Comparison of ENCODE assay signal across 8 cellular contexts in genomic region chr5:108748354-108749129, GRCh38. TPM values are rescaled to one million over a fixed set of nuclear protein-coding genes. Genes with fewer than 3 reads are reported as not detected.
DNase-seq lines count a peak whose midpoint lies in the region; ATAC-seq and TF ChIP-seq lines count a peak whose summit lies in the region.

No MANE protein-coding gene starts in this region.

- ATAC-seq in GM21619 (IDR thresholded peaks at IDR 0.05; ENCODE audit: unreplicated experiment) = peak; percentile 94

- peak overlapping the region; percentile 81 for H3K4me3 ChIP-seq in Jurkat, Clone E6-1 (ENCODE audit: low read length)
- H3K4me3 ChIP-seq in esophagus squamous epithelium = peak overlapping the region; percentile 65 to 92 (median 77)

- peaks cover 2 to 47% (median 10%) of the 10 kb centered on the region in 3 donors for H3K4me1 ChIP-seq in esophagus squamous epithelium

- no peaks in the 10 kb centered on the region for H3K36me3 ChIP-seq in esophagus squamous epithelium

- 0% methylated on average over 7 of the region's 72 CpGs; no CpG with 5 or more reads in 1 of the 2 donors for WGBS in esophagus squamous epithelium, 2 donors

- H3K27me3 ChIP-seq in esophagus squamous epithelium = no peaks in the 10 kb centered on the region

- peak in 5 of 6 experiments; percentile 4 to 31 (median 6) for TF ChIP-seq CTCF in esophagus squamous epithelium (IDR thresholded peaks at IDR 0.05)

- intact Hi-C loops in esophagus squamous epithelium (cut with DNase I) = no loop called here

- TF ChIP-seq POLR2A in esophagus squamous epithelium (IDR thresholded peaks at IDR 0.05) = peak in 3 of 4 donors; percentile 84 to 99 (median 99)

- peak overlapping the region; percentile 97 to 100 (median 99) for H3K27ac ChIP-seq in esophagus squamous epithelium

- H3K9me3 ChIP-seq in esophagus squamous epithelium = no peaks in the 10 kb centered on the region

- DNase-seq in DMS79 (lab: John Stamatoyannopoulos, UW) (peak; percentile 92), activated T-helper 1 cell treated with Interleukin-2 at 50 U/mL for 16 hours (ENCODE audit: low read depth) (peak; percentile 95), esophagus squamous epithelium (lab: John Stamatoyannopoulos, UW) (peak; percentile 95), myocyte (ENCODE audit: low read depth) (peak; percentile 99)
- DNase-seq in Jurkat, Clone E6-1 (ENCODE audit: low read depth, low spot score) = peak; percentile 96
- DNase-seq in stimulated activated CD8-positive, alpha-beta memory T cell treated with anti-CD3 and anti-CD28 coated beads, Interleukin-7, amount 100 ng/mL, for 48 hours (ENCODE audit: extremely low read depth in 1 of 2, low read depth in 1 of 2) = peak; percentile 96 to 98

TF ChIP-seq in PFSK-1, 5 proteins besides CTCF, POLR2A, EP300 and RAD21:
- TF ChIP-seq FOXP2 (optimal IDR thresholded peaks at IDR 0.05; ENCODE audit: borderline replicate concordance, extremely low read depth, extremely low read length, insufficient read depth) = peak; percentile 42
- peak; percentile 86 for TF ChIP-seq TAF1 (IDR thresholded peaks at IDR 0.05; ENCODE audit: borderline replicate concordance, insufficient read depth, low read length)
- peak; percentile 69; the same call in 1 of the 2 replicates for TF ChIP-seq SIN3A (IDR thresholded peaks at IDR 0.05; ENCODE audit: borderline replicate concordance, insufficient read depth, low read length)
- 0 out of 4 replicates have a peak, but pooled peaks of 1 of the 2 experiments have one; percentile 21 for TF ChIP-seq REST (IDR thresholded peaks at IDR 0.05; ENCODE audit: insufficient read depth in 1 of 2, low read depth in 2 of 2, low read length in 2 of 2)
- TF ChIP-seq POLR2AphosphoS5 (IDR thresholded peaks at IDR 0.05; ENCODE audit: low read depth, low read length) = peak; percentile 94

RNA-seq across cellular contexts. Expression of gene FER, which starts 0.8 kb away (rescaled TPM):
- polyA plus RNA-seq in Jurkat, Clone E6-1 (2012; ENCODE audit: insufficient read depth, insufficient read length) = 6.1 TPM
- polyA plus RNA-seq in PFSK-1 (2012; ENCODE audit: insufficient read length, low read depth) = 8.2 TPM
- total RNA-seq in esophagus squamous epithelium = 10 to 100 TPM; 13.4 to 30.0 (median 19.6) TPM
- total RNA-seq in myocyte = 13.9 and 14.7 TPM in 2 replicates
- polyA plus RNA-seq in myocyte (2012) = 6.1 TPM

Comparison
In these comparisons a context has a peak if more than half of its experiments do, and no peak if none do; other contexts are left out.
1. Peak in every context shown above with its lines: DNase-seq, ATAC-seq, H3K4me3 ChIP-seq and H3K27ac ChIP-seq.